ENCODE assay signal across 16 cellular contexts in genomic region chr5:82346376-82347212, GRCh38.
DNase-seq lines count a peak whose midpoint lies in the region; ATAC-seq and TF ChIP-seq lines count a peak whose summit lies in the region.
"Had no signal": no experiment of that assay in that cellular context is flagged by ENCODE, and none has a peak within 500 bp of the region (broad histone marks: within the 10 kb centered on the region; RNA-seq: fewer than 3 reads in every experiment).

No MANE protein-coding gene starts in this region.

- no peaks in the 10 kb centered on the region for H4K20me1 ChIP-seq in DND-41 (ENCODE audit: insufficient read depth, low read length)

- DNase-seq in DND-41, result peak; percentile 80
- DNase-seq in hippocampal formation (lab: John Stamatoyannopoulos, UW), result no peak
- no peak for DNase-seq in DMS79 (lab: John Stamatoyannopoulos, UW)
- DNase-seq: effector CD4-positive, alpha-beta T cell; H7; mammary epithelial cell; NCI-H1105 treated with DMSO at 0.1 percent for 48 hours; NCI-H524 treated with DMSO at 0.1 percent for 48 hours; small intestine had no signal

- H3K4me1 Mint-ChIP-seq in brain, result peaks cover 39% of the 10 kb centered on the region

- no peak for TF ChIP-seq CTCF in DND-41 (IDR thresholded peaks at IDR 0.05; ENCODE audit: borderline replicate concordance, extremely low read depth, low read length, poor library complexity, severe bottlenecking)
- no peak for TF ChIP-seq CTCF in brain (conservative IDR thresholded peaks at IDR 0.05)

- H3K9ac ChIP-seq in DND-41 (ENCODE audit: low read depth, low read length), result peak overlapping the region; percentile 82
- H3K9ac ChIP-seq in skeletal muscle tissue (ENCODE audit: low read depth in 1 of 3, low read length in 3 of 3), result no peak overlapping the region

- H3K4me1 ChIP-seq in DND-41 (ENCODE audit: insufficient read depth, low read length) (peaks cover 99% of the 10 kb centered on the region), skeletal muscle tissue (ENCODE audit: control insufficient read depth in 3 of 3, insufficient read depth in 3 of 3, low read length in 3 of 3) (peaks cover 24 to 29% (median 27%) of the 10 kb centered on the region in 3 donors)

- ATAC-seq in DND-41 (ENCODE audit: insufficient read depth, low read depth) (peak; percentile 43), HG03521 (IDR thresholded peaks at IDR 0.05; ENCODE audit: unreplicated experiment) (no peak), GM19351 (IDR thresholded peaks at IDR 0.05; ENCODE audit: unreplicated experiment) (no peak)

- no peaks in the 10 kb centered on the region for H3K27me3 ChIP-seq in DND-41 (ENCODE audit: insufficient read depth, low read length, poor library complexity)
- no peaks in the 10 kb centered on the region for H3K27me3 ChIP-seq in layer of hippocampus (ENCODE audit: control insufficient read depth, insufficient read depth, low read length)
- no peaks in the 10 kb centered on the region for H3K27me3 ChIP-seq in skeletal muscle tissue (ENCODE audit: control insufficient read depth in 3 of 3, insufficient read depth in 3 of 3, low read length in 3 of 3)

- H3K36me3 Mint-ChIP-seq in brain, result no peaks in the 10 kb centered on the region

- peaks cover 61% of the 10 kb centered on the region for H3K79me2 ChIP-seq in DND-41 (ENCODE audit: insufficient read depth, low read length)

- H3K4me3 Mint-ChIP-seq in brain, result peak overlapping the region in 2 of 5 experiments; percentile 50 to 52
- H3K4me3 Mint-ChIP-seq: activated naive CD8-positive, alpha-beta T cell had no signal

- peaks cover 15% of the 10 kb centered on the region for H3K36me3 ChIP-seq in DND-41 (ENCODE audit: insufficient read depth, low read length)
- no peaks in the 10 kb centered on the region for H3K36me3 ChIP-seq in skeletal muscle tissue (ENCODE audit: control insufficient read depth in 3 of 3, insufficient read depth in 3 of 3, low read length in 3 of 3)

- H3K4me3 ChIP-seq in DND-41 (ENCODE audit: low read depth in 1 of 2, low read length in 2 of 2) (peak overlapping the region in 1 of 2 experiments; percentile 24; a peak in 2 of 4 replicates), skeletal muscle tissue (ENCODE audit: low read length in 3 of 3) (no peak overlapping the region)

- H3K9me3 ChIP-seq in DND-41 (ENCODE audit: insufficient read depth, low read length, severe bottlenecking) (no peaks in the 10 kb centered on the region), skeletal muscle tissue (ENCODE audit: control insufficient read depth in 3 of 3, low read length in 3 of 3) (no peaks in the 10 kb centered on the region)

- H3K27ac ChIP-seq in DND-41 (ENCODE audit: low read length) (peak overlapping the region; percentile 99), layer of hippocampus (ENCODE audit: low read depth, low read length) (peak overlapping the region; percentile 74), skeletal muscle tissue (ENCODE audit: low read depth, low read length) (peak overlapping the region; percentile 54)
- H3K27ac ChIP-seq: RWPE1 had no signal

- H3K27me3 Mint-ChIP-seq in brain, result peaks cover 3% of the 10 kb centered on the region

- H3K27ac Mint-ChIP-seq in brain, result peak overlapping the region; percentile 24 to 94 (median 92)
- H3K27ac Mint-ChIP-seq: activated naive CD8-positive, alpha-beta T cell had no signal

- H3K9me3 Mint-ChIP-seq in brain, result no peaks in the 10 kb centered on the region

- H2AFZ ChIP-seq in DND-41 (ENCODE audit: low read depth, low read length), result peak overlapping the region; percentile 3; the same call in 1 of the 2 replicates

- peak overlapping the region; percentile 55 for H3K4me2 ChIP-seq in DND-41 (ENCODE audit: insufficient read depth, low read length)
